In the genomic region with DNA sequence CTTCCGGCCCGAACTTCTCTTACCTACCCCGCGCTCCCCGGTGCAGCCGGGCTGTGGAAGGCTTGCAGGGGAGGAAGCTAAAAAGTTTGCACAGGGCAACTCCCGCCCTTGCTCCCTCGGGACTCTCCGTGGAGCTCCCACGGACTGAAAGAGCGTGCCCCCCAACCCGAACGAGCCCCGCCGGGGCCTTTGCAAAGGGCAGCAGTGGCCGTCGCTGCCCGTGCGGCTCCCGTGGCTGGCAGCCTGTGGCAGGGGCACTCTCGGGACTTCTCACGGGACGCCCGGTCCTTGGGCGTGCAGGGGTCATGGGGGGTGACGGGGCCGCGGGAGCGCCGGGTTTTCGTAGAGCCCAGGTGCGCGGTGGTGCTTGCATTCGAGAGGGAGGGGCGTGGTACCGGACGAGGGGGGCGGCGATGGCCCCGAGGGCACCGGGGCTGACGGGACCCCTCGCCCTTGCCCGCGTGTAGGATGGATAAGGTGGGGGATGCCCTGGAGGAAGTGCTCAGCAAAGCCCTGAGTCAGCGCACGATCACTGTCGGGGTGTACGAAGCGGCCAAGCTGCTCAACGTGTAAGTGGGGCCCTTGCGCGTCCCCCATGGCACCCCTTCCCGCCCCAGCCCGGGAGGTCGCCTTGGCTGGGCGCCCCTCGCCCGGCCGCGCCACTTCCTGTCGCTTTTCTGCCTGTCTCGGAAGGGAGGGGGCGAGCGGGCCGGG, we compare ENCODE assay signal across 8 cellular contexts. TPM values are rescaled to one million over a fixed set of nuclear protein-coding genes. Genes with fewer than 3 reads are reported as not detected.
DNase-seq lines count a peak whose midpoint lies in the region; ATAC-seq and TF ChIP-seq lines count a peak whose summit lies in the region.

No MANE protein-coding gene starts in this region.

- intact Hi-C loops in sigmoid colon (cut with DNase I): loop anchor here (2.0 to 10.0 kb wide), 8 partner anchors 62 to 761 kb away; partner anchors contain the start of genes DNAI4, GNG12 and MIER1

- H3K4me1 ChIP-seq in ACC112 (ENCODE audit: control insufficient read depth, insufficient read depth, low read length, unreplicated experiment) (peaks cover 38% of the 10 kb centered on the region), right atrium auricular region (peaks cover 0 to 19% of the 10 kb centered on the region in 2 donors), sigmoid colon (peaks cover 0 to 36% (median 15%) of the 10 kb centered on the region in 4 donors)

- TF ChIP-seq EP300 in sigmoid colon (IDR thresholded peaks at IDR 0.05): no peak

- H3K36me3 Mint-ChIP-seq in activated naive CD8-positive, alpha-beta T cell treated with anti-CD3 and anti-CD28 coated beads for 36 hours: peaks cover 19% of the 10 kb centered on the region

- peaks cover 39% of the 10 kb centered on the region for H3K4me1 Mint-ChIP-seq in activated naive CD8-positive, alpha-beta T cell treated with anti-CD3 and anti-CD28 coated beads for 36 hours

- ATAC-seq in GM18868 (IDR thresholded peaks at IDR 0.05; ENCODE audit: unreplicated experiment): peak; percentile 11
- peak; percentile 15 for ATAC-seq in HG03135 (IDR thresholded peaks at IDR 0.05; ENCODE audit: unreplicated experiment)
- ATAC-seq in SK-N-SH treated with all-trans-retinoic acid at 6 μM for 48 hours: peak; percentile 13

- TF ChIP-seq CTCF in right atrium auricular region (IDR thresholded peaks at IDR 0.05): no peak
- no peak for TF ChIP-seq CTCF in sigmoid colon (IDR thresholded peaks at IDR 0.05)

- H3K27ac ChIP-seq in ACC112 (ENCODE audit: low read depth, low read length) (peak overlapping the region; percentile 82), right atrium auricular region (peak overlapping the region; percentile 97 to 98), sigmoid colon (peak overlapping the region; percentile 90 to 98 (median 94))

- no peaks in the 10 kb centered on the region for H3K9me3 Mint-ChIP-seq in activated naive CD8-positive, alpha-beta T cell treated with anti-CD3 and anti-CD28 coated beads for 36 hours

- H3K27ac Mint-ChIP-seq in activated naive CD8-positive, alpha-beta T cell treated with anti-CD3 and anti-CD28 coated beads for 36 hours: peak overlapping the region; percentile 93

- H3K27me3 Mint-ChIP-seq in activated naive CD8-positive, alpha-beta T cell treated with anti-CD3 and anti-CD28 coated beads for 36 hours: no peaks in the 10 kb centered on the region

- H3K36me3 ChIP-seq in ACC112 (ENCODE audit: insufficient read depth, low read length) (peaks cover 16% of the 10 kb centered on the region), right atrium auricular region (peaks cover 15% of the 10 kb centered on the region), sigmoid colon (peaks cover 0 to 5% (median 0%) of the 10 kb centered on the region in 4 donors)

- no peaks in the 10 kb centered on the region for H3K27me3 ChIP-seq in ACC112 (ENCODE audit: insufficient read depth, low read length)
- H3K27me3 ChIP-seq in right atrium auricular region: no peaks in the 10 kb centered on the region
- H3K27me3 ChIP-seq in sigmoid colon: no peaks in the 10 kb centered on the region

- DNase-seq in activated naive CD8-positive, alpha-beta T cell treated with anti-CD3 and anti-CD28 coated beads for 36 hours: peak; percentile 61
- no peak for DNase-seq in right atrium auricular region (ENCODE audit: low spot score)
- DNase-seq in sigmoid colon: peak; percentile 79
- no peak for DNase-seq in midbrain (lab: John Stamatoyannopoulos, UW)

- peak overlapping the region; percentile 94 for H3K4me3 Mint-ChIP-seq in activated naive CD8-positive, alpha-beta T cell treated with anti-CD3 and anti-CD28 coated beads for 36 hours

- H3K9me3 ChIP-seq in right atrium auricular region: no peaks in the 10 kb centered on the region
- no peaks in the 10 kb centered on the region for H3K9me3 ChIP-seq in sigmoid colon

- peaks cover 20% of the 10 kb centered on the region for H3K79me2 ChIP-seq in ACC112 (ENCODE audit: control insufficient read depth, insufficient read depth, low read length, unreplicated experiment)

- WGBS in sigmoid colon, 2 donors: 1% methylated on average over 66 of the region's 66 CpGs

- H3K4me3 ChIP-seq in ACC112 (ENCODE audit: low read depth, low read length): peak overlapping the region; percentile 82
- peak overlapping the region; percentile 69 to 83 for H3K4me3 ChIP-seq in right atrium auricular region
- peak overlapping the region; percentile 68 to 87 (median 76) for H3K4me3 ChIP-seq in sigmoid colon

- no peak for TF ChIP-seq POLR2A in sigmoid colon (IDR thresholded peaks at IDR 0.05)

- no peak overlapping the region for H2AFZ ChIP-seq in ACC112 (ENCODE audit: low read length, unreplicated experiment)

TF ChIP-seq in SK-N-SH treated with all-trans-retinoic acid at 6 μM for 48 hours, 23 proteins besides CTCF, POLR2A, EP300 and RAD21:
- TF ChIP-seq GLIS3 (CRISPR knock-in tag; IDR thresholded peaks at IDR 0.05): 0 out of 2 replicates have a peak, but pooled peaks have one; percentile 2
- TF ChIP-seq, protein P1, sequence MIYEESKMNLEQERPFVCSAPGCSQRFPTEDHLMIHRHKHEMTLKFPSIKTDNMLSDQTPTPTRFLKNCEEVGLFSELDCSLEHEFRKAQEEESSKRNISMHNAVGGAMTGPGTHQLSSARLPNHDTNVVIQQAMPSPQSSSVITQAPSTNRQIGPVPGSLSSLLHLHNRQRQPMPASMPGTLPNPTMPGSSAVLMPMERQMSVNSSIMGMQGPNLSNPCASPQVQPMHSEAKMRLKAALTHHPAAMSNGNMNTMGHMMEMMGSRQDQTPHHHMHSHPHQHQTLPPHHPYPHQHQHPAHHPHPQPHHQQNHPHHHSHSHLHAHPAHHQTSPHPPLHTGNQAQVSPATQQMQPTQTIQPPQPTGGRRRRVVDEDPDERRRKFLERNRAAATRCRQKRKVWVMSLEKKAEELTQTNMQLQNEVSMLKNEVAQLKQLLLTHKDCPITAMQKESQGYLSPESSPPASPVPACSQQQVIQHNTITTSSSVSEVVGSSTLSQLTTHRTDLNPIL (CRISPR knock-in tag; IDR thresholded peaks at IDR 0.05; ENCODE audit: low read depth): no peak
TF ChIP-seq in SK-N-SH treated with all-trans-retinoic acid at 6 μM for 48 hours: peak in this region for 1.

RNA-seq across cellular contexts. Expression of gene GADD45A, which starts 0.7 kb away (rescaled TPM):
- total RNA-seq in activated naive CD8-positive, alpha-beta T cell treated with anti-CD3 and anti-CD28 coated beads for 36 hours: 10 to 100 TPM; 20.4 to 20.7 TPM
- total RNA-seq in right atrium auricular region (10 to 100 TPM; 25.3 to 26.6 TPM), sigmoid colon (10 to 100 TPM; 16.9 to 23.6 (median 19.7) TPM)
- polyA plus RNA-seq in sigmoid colon: 10 to 100 TPM; 33.3 to 60.8 (median 49.9) TPM

Comparison
In these comparisons a context has a peak if more than half of its experiments do, and no peak if none do; other contexts are left out.
1. DNase-seq: peak in activated naive CD8-positive, alpha-beta T cell treated with anti-CD3 and anti-CD28 coated beads for 36 hours (single experiment) and sigmoid colon (single experiment); none in right atrium auricular region (single experiment) and midbrain (single experiment).
2. Peak in every context shown above with its lines, with median percentiles within 50 percentile points of each other: H3K27ac ChIP-seq, H3K4me3 ChIP-seq and ATAC-seq.